Comparison of ENCODE assay signal across 8 cellular contexts in the genomic region with DNA sequence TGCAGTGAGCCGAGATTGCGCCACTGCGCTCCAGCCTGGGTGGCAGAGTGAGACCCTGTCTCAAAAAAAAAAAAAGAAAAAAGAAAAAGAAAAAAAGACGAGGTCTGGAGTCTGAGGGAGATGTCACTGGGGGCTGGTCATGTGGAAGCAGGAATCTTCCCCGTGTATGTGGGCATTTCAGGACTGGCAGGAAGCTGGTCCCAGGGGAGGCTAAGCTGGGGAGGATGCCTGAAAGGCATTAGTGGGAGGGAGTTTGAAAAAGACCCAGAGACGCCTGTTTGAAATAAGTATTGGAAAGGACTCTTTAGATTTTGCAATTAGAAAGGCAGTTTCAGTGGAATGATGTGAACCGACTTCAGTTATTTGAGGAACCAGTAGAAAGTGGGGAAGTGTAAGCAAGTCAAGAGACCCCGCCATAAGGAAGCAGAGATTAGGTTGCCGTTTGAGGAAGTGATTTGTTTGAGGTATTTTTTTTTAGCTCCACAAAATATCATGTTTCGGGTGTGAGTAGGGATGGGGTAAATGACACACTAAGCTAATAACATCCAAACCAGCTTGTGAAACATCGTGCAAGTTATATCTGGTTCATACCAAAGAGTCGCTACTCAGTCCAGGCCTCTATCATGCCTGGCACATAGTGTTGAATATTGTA. TPM values are rescaled to one million over a fixed set of nuclear protein-coding genes. Genes with fewer than 3 reads are reported as not detected.
DNase-seq lines count a peak whose midpoint lies in the region; ATAC-seq and TF ChIP-seq lines count a peak whose summit lies in the region.

No MANE protein-coding gene starts in this region.

- H3K27me3 ChIP-seq in muscle layer of duodenum (ENCODE audit: low read depth, low read length) (no peaks in the 10 kb centered on the region), stomach (no peaks in the 10 kb centered on the region), ovary (no peaks in the 10 kb centered on the region)

- H3K27me3 Mint-ChIP-seq in activated T-cell treated with anti-CD3 and anti-CD28 coated beads, Interleukin-2, amount 50 U/mL, for 4 hours (ENCODE audit: low read depth): no peaks in the 10 kb centered on the region

- DNase-seq in OCI-M1 (lab: John Stamatoyannopoulos, UW): peak; percentile 86
- DNase-seq in stomach: no peak
- no peak for DNase-seq in ovary
- DNase-seq in SK-N-DZ (ENCODE audit: low spot score): no peak
- no peak for DNase-seq in activated T-cell treated with anti-CD3 and anti-CD28 coated beads, Interleukin-2, amount 50 U/mL, for 4 hours

- intact Hi-C loops in stomach (cut with DNase I; ENCODE audit: low total_unique reads): no loop called here
- intact Hi-C loops in ovary (cut with DNase I): no loop called here

- ATAC-seq in GM18505 (IDR thresholded peaks at IDR 0.05; ENCODE audit: unreplicated experiment): peak; percentile 49
- ATAC-seq in HG02678 (IDR thresholded peaks at IDR 0.05; ENCODE audit: unreplicated experiment): peak; percentile 47
- no peak for ATAC-seq in activated T-cell treated with anti-CD3 and anti-CD28 coated beads, Interleukin-2, amount 50 U/mL, for 4 hours

- no peak for TF ChIP-seq EP300 in stomach (IDR thresholded peaks at IDR 0.05)
- TF ChIP-seq EP300 in ovary (IDR thresholded peaks at IDR 0.05): no peak

- H3K36me3 Mint-ChIP-seq in activated T-cell treated with anti-CD3 and anti-CD28 coated beads, Interleukin-2, amount 50 U/mL, for 4 hours (ENCODE audit: insufficient read depth): peaks cover 49% of the 10 kb centered on the region

- TF ChIP-seq CTCF in stomach (IDR thresholded peaks at IDR 0.05): no peak
- no peak for TF ChIP-seq CTCF in ovary (IDR thresholded peaks at IDR 0.05)

- 68 to 72% (median 72%) methylated on average over 12 of the region's 12 CpGs for WGBS in stomach, 5 donors
- 72 to 80% (median 76%) methylated on average over 12 of the region's 12 CpGs for WGBS in ovary, 3 donors

- H3K4me3 ChIP-seq in muscle layer of duodenum (ENCODE audit: low read depth in 1 of 2, low read length in 2 of 2): no peak overlapping the region
- no peak overlapping the region for H3K4me3 ChIP-seq in stomach
- no peak overlapping the region for H3K4me3 ChIP-seq in ovary

- H3K9me3 Mint-ChIP-seq in activated T-cell treated with anti-CD3 and anti-CD28 coated beads, Interleukin-2, amount 50 U/mL, for 4 hours: no peaks in the 10 kb centered on the region

- H3K36me3 ChIP-seq in muscle layer of duodenum (ENCODE audit: control insufficient read depth in 1 of 2, insufficient read depth in 2 of 2, low read length in 2 of 2) (no peaks in the 10 kb centered on the region), stomach (no peaks in the 10 kb centered on the region), ovary (no peaks in the 10 kb centered on the region)

- TF ChIP-seq POLR2A in GM18505 (IDR thresholded peaks at IDR 0.05; ENCODE audit: borderline replicate concordance, extremely low read depth, insufficient read depth, insufficient read length) (peak; percentile 31), stomach (IDR thresholded peaks at IDR 0.05) (no peak), ovary (IDR thresholded peaks at IDR 0.05) (no peak)

- H3K4me1 Mint-ChIP-seq in activated T-cell treated with anti-CD3 and anti-CD28 coated beads, Interleukin-2, amount 50 U/mL, for 4 hours (ENCODE audit: low read depth): peaks cover 52% of the 10 kb centered on the region

- H3K4me1 ChIP-seq in muscle layer of duodenum (ENCODE audit: control insufficient read depth in 1 of 2, insufficient read depth in 2 of 2, low read length in 2 of 2): no peaks in the 10 kb centered on the region
- H3K4me1 ChIP-seq in stomach: peaks cover 0 to 25% (median 0%) of the 10 kb centered on the region in 4 donors
- H3K4me1 ChIP-seq in ovary (ENCODE audit: insufficient read depth): peaks cover 1% of the 10 kb centered on the region

- no peak overlapping the region for H3K4me3 Mint-ChIP-seq in activated T-cell treated with anti-CD3 and anti-CD28 coated beads, Interleukin-2, amount 50 U/mL, for 4 hours

- H3K9me3 ChIP-seq in muscle layer of duodenum (ENCODE audit: control insufficient read depth in 1 of 2, low read length in 2 of 2): no peaks in the 10 kb centered on the region
- H3K9me3 ChIP-seq in stomach: no peaks in the 10 kb centered on the region
- no peaks in the 10 kb centered on the region for H3K9me3 ChIP-seq in ovary

- peak overlapping the region; percentile 12 for H3K27ac ChIP-seq in muscle layer of duodenum (ENCODE audit: low read length)
- H3K27ac ChIP-seq in stomach: peak overlapping the region in 2 of 5 donors; percentile 24 to 41
- H3K27ac ChIP-seq in ovary: no peak overlapping the region

RNA-seq across cellular contexts. Expression of a gene that starts 55.5 kb away (rescaled TPM):
- 10 to 100 TPM in 4 of 5 donors, 1 to 10 TPM in 1; 3.8 to 31.0 (median 18.1) TPM for total RNA-seq in stomach
- 1 to 10 TPM; 4.1 to 9.7 (median 4.6) TPM for polyA plus RNA-seq in stomach
- 10 to 100 TPM; 10.6 to 30.2 (median 28.1) TPM for total RNA-seq in ovary
- polyA plus RNA-seq in ovary: 10 to 100 TPM; 13.7 to 55.2 TPM
- polyA plus RNA-seq in SK-N-DZ (2014; cell fraction: cytosol; rRNA removed): 66.2 and 73.8 TPM in 2 replicates
- 32.4 and 48.0 TPM in 2 replicates for polyA plus RNA-seq in SK-N-DZ (2014; cell fraction: nucleus; rRNA removed)
- 100 to 1,000 TPM; 105 to 116 (median 112) TPM for total RNA-seq in activated T-cell treated with anti-CD3 and anti-CD28 coated beads, Interleukin-2, amount 50 U/mL, for 4 hours

Comparison
In these comparisons a context has a peak if more than half of its experiments do, and no peak if none do; other contexts are left out.
1. ATAC-seq: peak in GM18505 (single experiment) and HG02678 (single experiment); none in activated T-cell treated with anti-CD3 and anti-CD28 coated beads, Interleukin-2, amount 50 U/mL, for 4 hours (0 of 2).